8 cellular contexts compared by ENCODE assay signal in the genomic region with DNA sequence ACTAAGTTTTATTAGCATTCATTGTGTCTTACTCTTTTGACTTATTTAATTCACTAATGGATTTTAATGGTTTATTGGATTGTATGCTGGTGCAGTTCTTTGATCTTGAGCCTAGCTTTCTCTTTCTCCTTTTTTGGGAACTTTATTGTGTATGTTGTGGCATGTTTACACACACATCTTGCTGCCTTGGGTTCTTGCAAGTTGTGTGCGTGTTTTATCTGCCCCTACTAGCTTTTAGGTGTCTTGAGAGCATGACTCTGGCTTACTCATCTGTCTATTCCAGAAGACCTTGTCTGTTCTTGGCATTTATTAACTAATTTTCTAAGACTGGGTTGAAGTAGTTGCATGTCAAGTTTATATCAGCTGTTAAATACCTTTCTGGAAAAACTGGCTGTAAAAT. TPM values are rescaled to one million over a fixed set of nuclear protein-coding genes. Genes with fewer than 3 reads are reported as not detected.
DNase-seq lines count a peak whose midpoint lies in the region; ATAC-seq and TF ChIP-seq lines count a peak whose summit lies in the region.

No MANE protein-coding gene starts in this region.

- H3K27me3 ChIP-seq in CD4-positive, CD25-positive, alpha-beta regulatory T cell (ENCODE audit: control insufficient read depth, insufficient read depth, low read length): no peaks in the 10 kb centered on the region
- H3K27me3 ChIP-seq in ectodermal cell (ENCODE audit: control insufficient read depth, insufficient read depth, low read length, poor library complexity, severe bottlenecking) (peaks cover 3% of the 10 kb centered on the region), neural progenitor cell (peaks cover 10% of the 10 kb centered on the region)

- peaks cover 38% of the 10 kb centered on the region for H3K4me1 ChIP-seq in CD4-positive, CD25-positive, alpha-beta regulatory T cell (ENCODE audit: control insufficient read depth, insufficient read depth, low read length, poor library complexity, severe bottlenecking)
- H3K4me1 ChIP-seq in ectodermal cell (ENCODE audit: control insufficient read depth, insufficient read depth, low read length) (peaks cover 17% of the 10 kb centered on the region), neural progenitor cell (peaks cover 15% of the 10 kb centered on the region)

- H3K9me3 Mint-ChIP-seq in CD4-positive, CD25-positive, alpha-beta regulatory T cell: peaks cover 0 to 2% (median 0%) of the 10 kb centered on the region in 7 donors
- no peaks in the 10 kb centered on the region for H3K9me3 Mint-ChIP-seq in neural progenitor cell

- H3K9ac ChIP-seq in neural progenitor cell: no peak overlapping the region

- H3K27ac ChIP-seq in CD4-positive, CD25-positive, alpha-beta regulatory T cell (ENCODE audit: insufficient read depth, low read length, poor library complexity, severe bottlenecking): peak overlapping the region; percentile 37
- H3K27ac ChIP-seq in ectodermal cell (ENCODE audit: insufficient read depth, low read depth, low read length, poor library complexity, severe bottlenecking) (no peak overlapping the region), neural progenitor cell (no peak overlapping the region)

- peaks cover 7% of the 10 kb centered on the region for H3K36me3 Mint-ChIP-seq in CD4-positive, CD25-positive, alpha-beta regulatory T cell
- peaks cover 9% of the 10 kb centered on the region for H3K36me3 Mint-ChIP-seq in neural progenitor cell

- H3K27me3 Mint-ChIP-seq in CD4-positive, CD25-positive, alpha-beta regulatory T cell: peaks cover 5% of the 10 kb centered on the region
- H3K27me3 Mint-ChIP-seq in neural progenitor cell (ENCODE audit: insufficient read depth, low read depth): no peaks in the 10 kb centered on the region

- peaks cover 40% of the 10 kb centered on the region for H4K20me1 ChIP-seq in neural progenitor cell (ENCODE audit: low read depth)

- no peaks in the 10 kb centered on the region for H3K9me3 ChIP-seq in CD4-positive, CD25-positive, alpha-beta regulatory T cell (ENCODE audit: control insufficient read depth in 2 of 2, low read length in 2 of 2)
- H3K9me3 ChIP-seq in ectodermal cell (ENCODE audit: control insufficient read depth, low read length) (no peaks in the 10 kb centered on the region), neural progenitor cell (ENCODE audit: low read depth) (no peaks in the 10 kb centered on the region)

- peak overlapping the region; percentile 82 for H3K4me2 ChIP-seq in neural progenitor cell

- H3K4me1 Mint-ChIP-seq in CD4-positive, CD25-positive, alpha-beta regulatory T cell: peaks cover 30 to 56% (median 44%) of the 10 kb centered on the region in 4 donors
- H3K4me1 Mint-ChIP-seq in neural progenitor cell: peaks cover 29% of the 10 kb centered on the region

- H3F3A ChIP-seq in neural progenitor cell (ENCODE audit: low read depth): peaks cover 5% of the 10 kb centered on the region

- peak overlapping the region in 1 of 3 donors; percentile 90 for H3K27ac Mint-ChIP-seq in CD4-positive, CD25-positive, alpha-beta regulatory T cell
- no peak overlapping the region for H3K27ac Mint-ChIP-seq in neural progenitor cell

- H3K4me3 Mint-ChIP-seq in CD4-positive, CD25-positive, alpha-beta regulatory T cell: peak overlapping the region; percentile 87 to 98 (median 90)
- H3K4me3 Mint-ChIP-seq in neural progenitor cell: peak overlapping the region; percentile 90

- DNase-seq in CD4-positive, CD25-positive, alpha-beta regulatory T cell: no peak
- DNase-seq in NCI-H82 (lab: John Stamatoyannopoulos, UW): peak; percentile 35
- no peak for DNase-seq in neural progenitor cell (ENCODE audit: low spot score)
- no peak for DNase-seq in left lobe of liver (ENCODE audit: low spot score)
- DNase-seq in mucosa of gallbladder (ENCODE audit: low spot score): no peak
- no peak for DNase-seq in DMS114 treated with DMSO at 0.1 percent for 48 hours (lab: John Stamatoyannopoulos, UW; ENCODE audit: unreplicated experiment)

- WGBS in ectodermal cell, 2 experiments: 54 to 70% methylated on average over 1 of the region's 1 CpG

- H3K79me2 ChIP-seq in neural progenitor cell (ENCODE audit: low read depth): peaks cover 74% of the 10 kb centered on the region

- no peak for ATAC-seq in CD4-positive, CD25-positive, alpha-beta regulatory T cell (ENCODE audit: low read depth in 2 of 2)
- ATAC-seq in left lobe of liver: no peak
- ATAC-seq in GM19397 (IDR thresholded peaks at IDR 0.05; ENCODE audit: unreplicated experiment): no peak

- peak overlapping the region; percentile 95 for H3K4me3 ChIP-seq in CD4-positive, CD25-positive, alpha-beta regulatory T cell (ENCODE audit: low read depth, low read length)
- H3K4me3 ChIP-seq in ectodermal cell (ENCODE audit: insufficient read depth, low read depth, low read length) (peak overlapping the region; percentile 86), neural progenitor cell (peak overlapping the region; percentile 95)

- no peak for TF ChIP-seq CTCF in neural progenitor cell (IDR thresholded peaks at IDR 0.05)

- H2AFZ ChIP-seq in neural progenitor cell (replicated peaks): no peak overlapping the region

- no peaks in the 10 kb centered on the region for H3K36me3 ChIP-seq in CD4-positive, CD25-positive, alpha-beta regulatory T cell (ENCODE audit: control insufficient read depth, insufficient read depth, low read length)
- no peaks in the 10 kb centered on the region for H3K36me3 ChIP-seq in ectodermal cell (ENCODE audit: control insufficient read depth, insufficient read depth, low read length)
- peaks cover 6% of the 10 kb centered on the region for H3K36me3 ChIP-seq in neural progenitor cell

RNA-seq across cellular contexts. Expression of gene TMEM165, which starts 2.7 kb away (rescaled TPM):
- total RNA-seq in CD4-positive, CD25-positive, alpha-beta regulatory T cell: 44.0 TPM
- polyA plus RNA-seq in CD4-positive, CD25-positive, alpha-beta regulatory T cell: 10 to 100 TPM; 34.5 to 50.1 (median 44.7) TPM
- 62.2 TPM for polyA plus RNA-seq in ectodermal cell (2013, experiment 1 of 4)
- 58.4 TPM for polyA plus RNA-seq in ectodermal cell (2013, experiment 2 of 4)
- polyA plus RNA-seq in ectodermal cell (2013, experiment 3 of 4): 46.6 TPM
- 48.4 TPM for polyA plus RNA-seq in ectodermal cell (2013, experiment 4 of 4)
- total RNA-seq in neural progenitor cell (ENCODE audit: low replicate concordance) (85.6 and 110 TPM in 2 replicates), left lobe of liver (15.8 TPM), mucosa of gallbladder (98.8 TPM)

RNA-seq across cellular contexts. Expression of gene SRD5A3, which starts 52.4 kb away (rescaled TPM):
- total RNA-seq in CD4-positive, CD25-positive, alpha-beta regulatory T cell: 3.9 TPM
- 10 to 100 TPM in 1 of 4 donors, 1 to 10 TPM in 3; 7.7 to 18.4 (median 8.7) TPM for polyA plus RNA-seq in CD4-positive, CD25-positive, alpha-beta regulatory T cell
- polyA plus RNA-seq in ectodermal cell (2013, experiment 1 of 4): 30.3 TPM
- 27.3 TPM for polyA plus RNA-seq in ectodermal cell (2013, experiment 2 of 4)
- polyA plus RNA-seq in ectodermal cell (2013, experiment 3 of 4): 30.6 TPM
- 29.4 TPM for polyA plus RNA-seq in ectodermal cell (2013, experiment 4 of 4)
- 13.2 and 22.7 TPM in 2 replicates for total RNA-seq in neural progenitor cell (ENCODE audit: low replicate concordance)
- total RNA-seq in left lobe of liver: 12.1 TPM
- 22.9 TPM for total RNA-seq in mucosa of gallbladder
